In the genomic region with DNA sequence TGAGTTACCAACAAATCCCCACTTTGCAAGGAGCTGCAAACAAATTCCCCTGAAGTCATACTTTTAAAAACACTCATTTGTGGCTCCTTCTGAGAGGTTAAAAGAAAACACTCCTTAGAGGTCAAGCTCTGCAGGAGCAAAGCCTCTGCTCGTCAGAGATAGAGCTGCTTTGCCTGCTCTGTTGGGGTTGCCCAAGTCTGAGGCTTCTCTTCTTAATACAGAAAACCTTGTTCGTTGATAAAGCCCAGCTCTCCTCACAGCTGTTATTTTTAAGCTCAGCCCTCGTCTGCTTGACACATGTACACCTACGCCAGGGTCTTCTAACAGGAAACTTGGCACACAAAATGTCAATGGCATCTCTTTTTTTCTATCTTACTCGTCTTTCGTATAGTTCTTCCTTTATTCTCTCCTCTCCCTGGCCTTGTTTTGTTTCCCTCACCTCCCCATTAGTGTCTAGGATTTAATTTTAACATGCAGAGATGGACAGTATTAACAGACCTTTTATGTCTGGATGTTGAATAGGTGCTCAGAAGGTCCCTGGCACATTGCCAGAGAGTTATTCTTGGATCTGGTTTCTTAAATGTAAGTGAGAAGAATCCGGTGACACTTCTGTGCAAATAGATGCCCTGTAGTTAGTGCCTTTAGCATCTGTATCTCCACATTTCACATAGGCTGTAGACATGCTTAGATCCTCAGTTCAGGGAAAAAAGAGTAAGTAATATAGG, we compare ENCODE assay signal across 17 cellular contexts.
DNase-seq lines count a peak whose midpoint lies in the region; ATAC-seq and TF ChIP-seq lines count a peak whose summit lies in the region.
"Had no signal": no experiment of that assay in that cellular context is flagged by ENCODE, and none has a peak within 500 bp of the region (broad histone marks: within the 10 kb centered on the region; RNA-seq: fewer than 3 reads in every experiment).

No MANE protein-coding gene starts in this region.

- no peaks in the 10 kb centered on the region for H3K36me3 ChIP-seq in cardiac muscle cell
- H3K36me3 ChIP-seq: sigmoid colon, vagina had no signal

- H3K4me1 ChIP-seq in cardiac muscle cell (ENCODE audit: low read depth) = peaks cover 55% of the 10 kb centered on the region
- H3K4me1 ChIP-seq: vagina had no signal

- intact Hi-C loops in Right ventricle myocardium inferior (cut with DNase I) (no loop called here), cardiac septum (cut with DNase I) (no loop called here)

- CTCF ChIA-PET in GM10248 (lab: Yijun Ruan, JAX) = interaction anchor here (1.0 kb wide), 1 partner anchor 9 kb away, joined by 4 read pairs; no protein-coding TSS in a partner anchor

- H3K9me3 ChIP-seq in cardiac muscle cell (ENCODE audit: low read depth) = no peaks in the 10 kb centered on the region
- H3K9me3 ChIP-seq: sigmoid colon, vagina had no signal

- no peaks in the 10 kb centered on the region for H3K27me3 ChIP-seq in cardiac muscle cell
- H3K27me3 ChIP-seq: sigmoid colon, vagina had no signal

- H3K27ac ChIP-seq in cardiac muscle cell = peak overlapping the region; percentile 81
- H3K27ac ChIP-seq: vagina had no signal

- POLR2A ChIA-PET in GM10248 (lab: Yijun Ruan, JAX) = no interaction called here

- TF ChIP-seq CTCF in cardiac muscle cell (IDR thresholded peaks at IDR 0.05; ENCODE audit: low read depth, low read length) (no peak), GM10248 (IDR thresholded peaks at IDR 0.05; ENCODE audit: control extremely low read depth, extremely low read depth, low read depth, missing control alignments) (no peak)

- peak; percentile 42 for ATAC-seq in Right ventricle myocardium inferior
- ATAC-seq in HG03442 (IDR thresholded peaks at IDR 0.05; ENCODE audit: unreplicated experiment) = no peak
- ATAC-seq: activated T-cell treated with anti-CD3 and anti-CD28 coated beads, Interleukin-2, amount 50 U/mL, for 4 hours; stimulated activated memory B cell treated with anti-CD40 and anti-IgM and Interleukin-4, amounts not matched to agents 10 μg/mL and 1 μg/mL and 100 μg/mL, for 72 hours had no signal

- no peak overlapping the region for H3K4me3 ChIP-seq in cardiac muscle cell
- H3K4me3 ChIP-seq: lung, sigmoid colon, vagina had no signal

- DNase-seq in Right ventricle myocardium inferior (ENCODE audit: missing footprints) (no peak), cardiac septum (ENCODE audit: low spot score) (no peak), RPMI8226 (peak; percentile 7), cardiac muscle cell (ENCODE audit: low read depth in 1 of 2, low spot score in 1 of 2) (peak; percentile 0 to 53), foreskin melanocyte (no peak), GM10248 (ENCODE audit: extremely low spot score) (no peak), NCI-H526 (lab: John Stamatoyannopoulos, UW) (no peak)
- DNase-seq: activated T-cell treated with anti-CD3 and anti-CD28 coated beads, Interleukin-2, amount 50 U/mL, for 4 hours; cortex of kidney; NCI-H1092 treated with DMSO at 0.1 percent for 48 hours; nephron progenitor cell; SHP77 treated with DMSO at 0.1 percent for 48 hours; sigmoid colon had no signal

Comparison
In these comparisons a context has a peak if more than half of its experiments do, and no peak if none do; other contexts are left out.
1. DNase-seq: peak in RPMI8226 (single experiment) and cardiac muscle cell (2 of 2); none in Right ventricle myocardium inferior (single experiment), cardiac septum (single experiment), foreskin melanocyte (single experiment), GM10248 (single experiment) and NCI-H526 (0 of 2).